Comparison of ENCODE assay signal across 8 cellular contexts in the genomic region with DNA sequence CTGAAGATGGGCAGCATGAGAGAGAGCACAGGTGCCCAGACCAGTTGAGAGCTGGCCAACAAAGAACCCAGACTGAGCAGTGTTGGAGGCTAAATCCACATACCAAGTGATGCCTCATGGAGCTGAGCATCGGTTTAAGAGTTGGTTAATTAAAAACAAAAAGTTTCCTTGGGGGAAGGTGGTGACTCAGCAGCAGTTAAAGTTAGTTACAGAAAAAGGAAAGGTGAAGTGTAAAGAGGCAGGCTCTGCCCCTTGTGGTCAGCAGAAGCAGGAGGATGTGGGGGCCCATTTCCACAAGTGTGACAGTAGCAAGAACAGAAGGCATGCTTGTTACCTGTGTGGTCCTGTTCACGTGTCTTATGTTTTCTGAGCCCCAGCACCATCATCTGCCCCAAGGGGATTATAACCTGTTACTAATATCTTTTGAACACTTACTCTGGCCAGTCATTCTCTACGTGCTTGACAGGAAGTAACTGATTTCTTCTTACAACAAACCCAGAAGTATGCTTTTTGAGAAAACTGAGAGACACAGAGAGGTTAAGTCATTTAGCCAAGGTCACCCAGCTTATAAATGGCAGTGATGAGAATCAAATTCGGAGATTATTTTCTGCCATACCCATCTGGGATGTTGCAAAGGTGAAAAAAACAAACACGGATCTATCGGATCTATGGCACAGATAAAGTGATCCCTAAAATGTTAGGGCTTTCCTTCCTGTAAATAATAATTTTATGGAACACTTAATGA.
A peak's percentile ranks its signal among the peaks of the same experiment; 100 is the strongest.
DNase-seq lines count a peak whose midpoint lies in the region; ATAC-seq and TF ChIP-seq lines count a peak whose summit lies in the region.
"Had no signal": no experiment of that assay in that cellular context is flagged by ENCODE, and none has a peak within 500 bp of the region (broad histone marks: within the 10 kb centered on the region; RNA-seq: fewer than 3 reads in every experiment).

No MANE protein-coding gene starts in this region.

- peak; percentile 90 for ATAC-seq in GM18867 (IDR thresholded peaks at IDR 0.05; ENCODE audit: unreplicated experiment)
- peak; percentile 84 for ATAC-seq in HG02571 (IDR thresholded peaks at IDR 0.05; ENCODE audit: unreplicated experiment)

- H3K36me3 ChIP-seq in osteoblast (ENCODE audit: insufficient read depth, low read length), result no peaks in the 10 kb centered on the region

- no peaks in the 10 kb centered on the region for H4K20me1 ChIP-seq in osteoblast (ENCODE audit: insufficient read depth, low read length)

- DNase-seq in NOMO-1 (lab: John Stamatoyannopoulos, UW; ENCODE audit: unreplicated experiment in 2 of 2), result peak; percentile 32 to 66
- DNase-seq in osteoblast (ENCODE audit: insufficient read length, low spot score, missing footprints), result no peak
- DNase-seq in DMS114 treated with DMSO at 0.1 percent for 48 hours (lab: John Stamatoyannopoulos, UW; ENCODE audit: unreplicated experiment), result no peak
- no peak for DNase-seq in OCI-M2 (lab: John Stamatoyannopoulos, UW; ENCODE audit: unreplicated experiment)
- no peak for DNase-seq in cerebellar nuclear complex (lab: John Stamatoyannopoulos, UW)

- peak; percentile 21 for TF ChIP-seq CTCF in osteoblast (IDR thresholded peaks at IDR 0.05; ENCODE audit: extremely low read depth, low read depth, low read length)

- H3K9me3 ChIP-seq in osteoblast (ENCODE audit: low read depth, low read length), result no peaks in the 10 kb centered on the region

- no peak overlapping the region for H3K4me3 ChIP-seq in osteoblast (ENCODE audit: insufficient read depth, low read length)

- no peak overlapping the region for H2AFZ ChIP-seq in osteoblast (ENCODE audit: low read length)

- H3K4me1 ChIP-seq in osteoblast (ENCODE audit: insufficient read depth, low read length), result no peaks in the 10 kb centered on the region

- H3K79me2 ChIP-seq in osteoblast (ENCODE audit: insufficient read depth, low read length), result no peaks in the 10 kb centered on the region

- H3K27me3 ChIP-seq in osteoblast (ENCODE audit: insufficient read depth, low read length), result no peaks in the 10 kb centered on the region

- H3K4me2 ChIP-seq in osteoblast (ENCODE audit: insufficient read depth, low read length), result no peak overlapping the region

- no peak overlapping the region for H3K27ac ChIP-seq in osteoblast (ENCODE audit: low read depth, low read length)
- H3K27ac ChIP-seq: VCaP had no signal

Comparison
In these comparisons a context has a peak if more than half of its experiments do, and no peak if none do; other contexts are left out.
1. DNase-seq: peak in NOMO-1 (2 of 2); none in osteoblast (single experiment), DMS114 treated with DMSO at 0.1 percent for 48 hours (single experiment), OCI-M2 (single experiment) and cerebellar nuclear complex (0 of 2).